Comparison of ENCODE assay signal across 19 cellular contexts in the genomic region with DNA sequence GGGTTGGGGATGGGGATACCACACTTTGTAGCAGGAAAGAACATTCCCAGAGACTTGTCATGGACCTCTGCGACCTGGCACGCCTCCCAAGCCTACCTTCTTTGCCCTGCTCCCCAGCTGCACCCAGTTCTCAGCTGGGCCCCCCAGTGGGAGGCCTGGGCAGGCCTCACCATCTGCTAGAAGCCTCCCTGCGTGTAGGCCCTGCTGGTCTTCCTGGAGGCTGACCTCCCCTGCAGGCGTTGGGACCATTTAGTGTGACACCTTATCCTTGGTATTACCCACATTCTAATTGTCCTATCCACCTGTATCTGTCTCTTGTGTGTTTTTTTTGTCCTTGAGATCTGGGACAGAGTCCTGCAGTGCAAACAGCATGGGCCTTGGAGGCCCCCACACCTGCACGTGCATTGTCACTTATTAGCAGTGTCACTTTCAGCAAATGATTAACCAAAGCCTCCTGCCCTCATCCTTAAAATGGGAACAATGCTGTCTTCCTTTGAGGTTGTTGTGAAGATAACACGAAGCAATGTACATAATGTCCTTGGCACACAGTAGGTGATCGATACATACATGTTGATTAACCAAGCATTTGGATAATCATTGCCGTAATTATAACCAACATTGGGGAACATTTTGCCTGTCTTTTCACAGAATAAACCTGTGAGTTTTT.
"Had no signal": no experiment of that assay in that cellular context is flagged by ENCODE, and none has a peak within 500 bp of the region (broad histone marks: within the 10 kb centered on the region; RNA-seq: fewer than 3 reads in every experiment).

No MANE protein-coding gene starts in this region.

- H3K36me3 ChIP-seq: brain microvascular endothelial cell, colonic mucosa, thyroid gland had no signal

- ATAC-seq: activated CD8-positive, alpha-beta T cell treated with anti-CD3 and anti-CD28 coated beads, Interleukin-2, amount 10 ng/mL, durations not matched to agents 7 days and 5 days had no signal

- H3K27me3 ChIP-seq: brain microvascular endothelial cell, colonic mucosa, thyroid gland had no signal

- DNase-seq: activated CD4-positive, alpha-beta T cell treated with anti-CD3 and anti-CD28 coated beads, Interleukin-2, amount 10 ng/mL, durations not matched to agents 24 days and 14 days; activated CD8-positive, alpha-beta T cell treated with anti-CD3 and anti-CD28 coated beads, Interleukin-2, amount 10 ng/mL, durations not matched to agents 7 days and 5 days; activated naive CD4-positive, alpha-beta T cell treated with anti-CD3 and anti-CD28 coated beads for 36 hours; activated T-cell treated with anti-CD3 and anti-CD28 coated beads, Interleukin-2, amount 50 U/mL, for 24 hours; brain microvascular endothelial cell; colonic mucosa; erythroblast; foreskin melanocyte; head of caudate nucleus; kidney glomerular epithelial cell; nephron progenitor cell; psoas muscle; stimulated activated CD4-positive, alpha-beta T cell treated with anti-CD3 and anti-CD28 coated beads, Interleukin-12 subunit alpha, Interleukin-12 subunit beta, amount 100 ng/mL, for 4 hours; stimulated activated CD4-positive, alpha-beta T cell treated with anti-CD3 and anti-CD28 coated beads, Interleukin-1b, Interleukin-23, amount 100 ng/mL, for 48 hours; stimulated activated CD8-positive, alpha-beta memory T cell treated with anti-CD3 and anti-CD28 coated beads, Interleukin-4, amount 100 ng/mL, for 48 hours; stimulated activated naive CD4-positive, alpha-beta T cell treated with Interleukin-2 at 50 U/mL for 16 hours; T-helper 1 cell; T-helper 9 cell; thyroid gland had no signal

- H3K4me3 ChIP-seq: colonic mucosa, psoas muscle, thyroid gland had no signal

- H3K4me1 ChIP-seq: colonic mucosa, psoas muscle had no signal

- H3K9me3 ChIP-seq: colonic mucosa, psoas muscle, thyroid gland had no signal

- H3K27ac ChIP-seq: brain microvascular endothelial cell, colonic mucosa, psoas muscle, thyroid gland had no signal
